17 cellular contexts compared by ENCODE assay signal in the genomic region with DNA sequence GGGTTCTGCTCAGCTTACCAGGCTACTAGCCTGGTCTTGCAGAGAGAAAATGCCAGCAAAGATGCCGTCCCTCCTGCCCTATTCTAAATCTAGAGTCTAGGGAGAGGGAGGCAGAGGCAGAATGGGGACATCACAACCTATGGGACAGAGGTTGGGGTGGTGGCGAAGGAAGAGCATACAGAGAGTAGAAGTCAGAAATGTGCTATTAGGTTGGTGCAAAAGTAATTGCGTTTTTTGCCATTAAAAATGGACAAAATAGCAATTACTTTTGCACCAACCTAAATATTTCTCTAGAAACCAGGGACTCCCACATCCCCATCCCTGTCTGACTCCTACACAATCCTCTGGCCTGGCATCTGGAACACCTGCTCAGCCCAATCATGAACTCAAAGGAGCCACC.
DNase-seq lines count a peak whose midpoint lies in the region; ATAC-seq and TF ChIP-seq lines count a peak whose summit lies in the region.
"Had no signal": no experiment of that assay in that cellular context is flagged by ENCODE, and none has a peak within 500 bp of the region (broad histone marks: within the 10 kb centered on the region; RNA-seq: fewer than 3 reads in every experiment).

No MANE protein-coding gene starts in this region.

- DNase-seq in cardiac septum (ENCODE audit: low spot score) (peak; percentile 17), heart left ventricle (no peak), HEK293T (ENCODE audit: extremely low spot score) (no peak)
- DNase-seq: 8988T; ACHN; BE2C; Caco-2; Calu3; CD4-positive, alpha-beta T cell; CD8-positive, alpha-beta T cell; DMS79 treated with DMSO at 0.1 percent for 48 hours; GF-D8 had no signal

- CTCF ChIA-PET in HEK293T (lab: Yijun Ruan, JAX) = no interaction called here

- ATAC-seq in heart left ventricle = no peak
- ATAC-seq in GM19035 (IDR thresholded peaks at IDR 0.05; ENCODE audit: unreplicated experiment) = no peak
- no peak for ATAC-seq in HG02938 (IDR thresholded peaks at IDR 0.05; ENCODE audit: unreplicated experiment)
- ATAC-seq: CD8-positive, alpha-beta T cell had no signal

- H3K4me2 ChIP-seq in BLaER1 treated with 17β-estradiol and CSF1 and Interleukin-3, amounts not matched to agents 10 nM and 100 nM = peak overlapping the region in 8 of 11 experiments; percentile 0 to 75 (median 26); a peak in 11 of 22 replicates
- H3K4me2 ChIP-seq: BLaER1 had no signal

- 76 to 90% (median 82%) methylated on average over 3 of the region's 3 CpGs for WGBS in heart left ventricle, 4 donors

- no peak overlapping the region for H3K4me3 ChIP-seq in heart left ventricle
- H3K4me3 ChIP-seq in BLaER1 treated with 17β-estradiol and CSF1 and Interleukin-3, amounts not matched to agents 10 nM and 100 nM = no peak overlapping the region
- H3K4me3 ChIP-seq: BLaER1 had no signal

- peaks cover 0 to 32% (median 15%) of the 10 kb centered on the region in 12 donors for H3K4me1 ChIP-seq in heart left ventricle
- peaks cover 0 to 100% (median 69%) of the 10 kb centered on the region in 10 experiments; a peak in 19 of 20 replicates for H3K4me1 ChIP-seq in BLaER1 treated with 17β-estradiol and CSF1 and Interleukin-3, amounts not matched to agents 10 nM and 100 nM
- H3K4me1 ChIP-seq: BE2C, Caco-2 had no signal

- H3K9me3 ChIP-seq in heart left ventricle = peaks cover 0 to 9% (median 0%) of the 10 kb centered on the region in 12 donors
- H3K9me3 ChIP-seq in BLaER1 treated with 17β-estradiol and CSF1 and Interleukin-3, amounts not matched to agents 10 nM and 100 nM (replicated peaks in 1 of 11) = peaks cover 5 to 22% (median 9%) of the 10 kb centered on the region in 11 experiments
- H3K9me3 ChIP-seq: BE2C, Caco-2 had no signal

- H3K36me3 ChIP-seq in heart left ventricle = no peaks in the 10 kb centered on the region
- peaks cover 0 to 79% (median 26%) of the 10 kb centered on the region in 11 experiments; a peak in 16 of 22 replicates for H3K36me3 ChIP-seq in BLaER1 treated with 17β-estradiol and CSF1 and Interleukin-3, amounts not matched to agents 10 nM and 100 nM
- H3K36me3 ChIP-seq: BE2C, BLaER1 had no signal

- H3K27me3 ChIP-seq in heart left ventricle = no peaks in the 10 kb centered on the region
- H3K27me3 ChIP-seq in BLaER1 treated with 17β-estradiol and CSF1 and Interleukin-3, amounts not matched to agents 10 nM and 100 nM = no peaks in the 10 kb centered on the region
- H3K27me3 ChIP-seq: BE2C, BLaER1 had no signal

- TF ChIP-seq CTCF in heart left ventricle (IDR thresholded peaks at IDR 0.05) = no peak

- POLR2A ChIA-PET in HEK293T (lab: Yijun Ruan, JAX) = no interaction called here

- no peak for TF ChIP-seq POLR2A in heart left ventricle (IDR thresholded peaks at IDR 0.05)

- H3K27ac ChIP-seq in heart left ventricle = no peak overlapping the region
- H3K27ac ChIP-seq in BLaER1 treated with 17β-estradiol and CSF1 and Interleukin-3, amounts not matched to agents 10 nM and 100 nM = peak overlapping the region in 5 of 11 experiments; percentile 26 to 39 (median 36); a peak in 8 of 22 replicates
- H3K27ac ChIP-seq: BLaER1, C4-2B had no signal

- H4K20me1 ChIP-seq in BLaER1 treated with 17β-estradiol and CSF1 and Interleukin-3, amounts not matched to agents 10 nM and 100 nM = peaks cover 0 to 75% (median 18%) of the 10 kb centered on the region in 11 experiments; a peak in 14 of 22 replicates
- H4K20me1 ChIP-seq: BLaER1 had no signal

- intact Hi-C loops in cardiac septum (cut with DNase I) = no loop called here
- intact Hi-C loops in heart left ventricle (cut with DNase I) = no loop called here

- H3K9ac ChIP-seq in BLaER1 treated with 17β-estradiol and CSF1 and Interleukin-3, amounts not matched to agents 10 nM and 100 nM = no peak overlapping the region; a peak in 1 of 22 replicates
- H3K9ac ChIP-seq: BLaER1 had no signal

TF ChIP-seq in HEK293T, 16 proteins besides CTCF, POLR2A, EP300 and RAD21:
- TF ChIP-seq ELF4 (IDR thresholded peaks at IDR 0.05) (peak; percentile 52; the same call in 1 of the 2 replicates), CTBP1 (IDR thresholded peaks at IDR 0.05; ENCODE audit: borderline replicate concordance) (no peak), BHLHE40 (IDR thresholded peaks at IDR 0.05; ENCODE audit: borderline replicate concordance) (no peak), FOXM1 (IDR thresholded peaks at IDR 0.05; ENCODE audit: borderline replicate concordance) (no peak), ARNT (IDR thresholded peaks at IDR 0.05) (no peak)
